ENCODE assay signal across 15 cellular contexts in genomic region chr7:39428221-39428620, GRCh38.
A peak's percentile ranks its signal among the peaks of the same experiment; 100 is the strongest.
DNase-seq lines count a peak whose midpoint lies in the region; ATAC-seq, FAIRE-seq and TF ChIP-seq lines count a peak whose summit lies in the region.
"Had no signal": no experiment of that assay in that cellular context is flagged by ENCODE, and none has a peak within 500 bp of the region (broad histone marks: within the 10 kb centered on the region; RNA-seq: fewer than 3 reads in every experiment).

No MANE protein-coding gene starts in this region.

- no peaks in the 10 kb centered on the region for H3K36me3 ChIP-seq in breast epithelium
- no peaks in the 10 kb centered on the region for H3K36me3 ChIP-seq in astrocyte (ENCODE audit: insufficient read depth, low read length)
- H3K36me3 ChIP-seq in mucosa of descending colon (ENCODE audit: low read depth) = no peaks in the 10 kb centered on the region

- FAIRE-seq in astrocyte (lab: Jason Lieb, UNC) = peak; percentile 71

- no peaks in the 10 kb centered on the region for H3K79me2 ChIP-seq in astrocyte (ENCODE audit: insufficient read depth, low read length)

- TF ChIP-seq POLR2A in breast epithelium (IDR thresholded peaks at IDR 0.05) = no peak

- TF ChIP-seq CTCF in MCF 10A (IDR thresholded peaks at IDR 0.05; ENCODE audit: unreplicated experiment) (no peak), breast epithelium (IDR thresholded peaks at IDR 0.05) (no peak), astrocyte (IDR thresholded peaks at IDR 0.05; ENCODE audit: insufficient read depth, low read depth, low read length) (no peak), mucosa of descending colon (IDR thresholded peaks at IDR 0.05) (no peak)

- H3K4me3 Mint-ChIP-seq in MCF 10A (ENCODE audit: unreplicated experiment) = no peak overlapping the region
- no peak overlapping the region for H3K4me3 Mint-ChIP-seq in astrocyte (ENCODE audit: unreplicated experiment)
- H3K4me3 Mint-ChIP-seq: activated naive CD8-positive, alpha-beta T cell treated with anti-CD3 and anti-CD28 coated beads, Interleukin-2, amount 10 ng/mL, durations not matched to agents 7 days and 5 days had no signal

- CTCF ChIA-PET in MCF 10A (lab: Yijun Ruan, JAX) = no interaction called here

- no peaks in the 10 kb centered on the region for H3K9me3 Mint-ChIP-seq in MCF 10A (ENCODE audit: unreplicated experiment)
- no peaks in the 10 kb centered on the region for H3K9me3 Mint-ChIP-seq in astrocyte (ENCODE audit: unreplicated experiment)

- BruUV-seq in MCF 10A (replicated peaks; lab: Mats Ljungman, UMichigan) = no TSS peak

- POLR2A ChIA-PET in MCF 10A (lab: Yijun Ruan, JAX) = no interaction called here

- no peak overlapping the region for H3K27ac ChIP-seq in breast epithelium
- no peak overlapping the region for H3K27ac ChIP-seq in astrocyte (ENCODE audit: low read depth, low read length)
- H3K27ac ChIP-seq: 22Rv1, dorsolateral prefrontal cortex had no signal

- H3K4me3 ChIP-seq in breast epithelium = no peak overlapping the region
- no peak overlapping the region for H3K4me3 ChIP-seq in astrocyte (ENCODE audit: insufficient read depth, low read depth, low read length)
- H3K4me3 ChIP-seq in mucosa of descending colon = no peak overlapping the region
- H3K4me3 ChIP-seq: dorsolateral prefrontal cortex had no signal

- DNase-seq in MCF 10A (ENCODE audit: unreplicated experiment) (peak; percentile 40), breast epithelium (ENCODE audit: low spot score in 2 of 2) (no peak), astrocyte (ENCODE audit: low read depth) (peak; percentile 67), foreskin melanocyte (peak; percentile 81), mucosa of descending colon (no peak), NCI-H345 (lab: John Stamatoyannopoulos, UW) (no peak)
- DNase-seq: activated CD4-positive, CD25-positive, alpha-beta regulatory T cell; activated naive CD8-positive, alpha-beta T cell treated with anti-CD3 and anti-CD28 coated beads, Interleukin-2, amount 10 ng/mL, durations not matched to agents 7 days and 5 days; dorsolateral prefrontal cortex; hippocampal formation; NCI-H2029 treated with DMSO at 0.1 percent for 48 hours; occipital lobe had no signal

- H4K20me1 ChIP-seq in astrocyte (ENCODE audit: insufficient read depth, low read length) = no peaks in the 10 kb centered on the region

- H3K36me3 Mint-ChIP-seq in MCF 10A (ENCODE audit: insufficient read depth, unreplicated experiment) = no peaks in the 10 kb centered on the region
- no peaks in the 10 kb centered on the region for H3K36me3 Mint-ChIP-seq in astrocyte (ENCODE audit: low read depth, unreplicated experiment)
- H3K36me3 Mint-ChIP-seq: activated naive CD8-positive, alpha-beta T cell treated with anti-CD3 and anti-CD28 coated beads, Interleukin-2, amount 10 ng/mL, durations not matched to agents 7 days and 5 days had no signal

- no peaks in the 10 kb centered on the region for H3K27me3 ChIP-seq in breast epithelium
- H3K27me3 ChIP-seq in astrocyte (ENCODE audit: insufficient read depth, low read length) = no peaks in the 10 kb centered on the region
- H3K27me3 ChIP-seq: dorsolateral prefrontal cortex had no signal

- H3K4me1 ChIP-seq in breast epithelium = no peaks in the 10 kb centered on the region
- H3K4me1 ChIP-seq in astrocyte (ENCODE audit: insufficient read depth, low read length) = peaks cover 3% of the 10 kb centered on the region
- H3K4me1 ChIP-seq in mucosa of descending colon (ENCODE audit: low read depth) = no peaks in the 10 kb centered on the region

- no peak overlapping the region for H3K9ac ChIP-seq in astrocyte (ENCODE audit: low read length)

- no peak overlapping the region for H2AFZ ChIP-seq in astrocyte (ENCODE audit: low read depth, low read length)

- ATAC-seq in mucosa of descending colon = no peak
- no peak for ATAC-seq in HG02970 (IDR thresholded peaks at IDR 0.05; ENCODE audit: low FRiP score, unreplicated experiment)
- no peak for ATAC-seq in GM19455 (IDR thresholded peaks at IDR 0.05; ENCODE audit: unreplicated experiment)

- H3K27me3 Mint-ChIP-seq in MCF 10A (ENCODE audit: insufficient read depth, unreplicated experiment) = peaks cover 40% of the 10 kb centered on the region
- H3K27me3 Mint-ChIP-seq in astrocyte (ENCODE audit: low read depth, unreplicated experiment) = no peaks in the 10 kb centered on the region

- no peak overlapping the region for H3K4me2 ChIP-seq in astrocyte (ENCODE audit: low read length)

- H3K4me1 Mint-ChIP-seq in MCF 10A (ENCODE audit: insufficient read depth, unreplicated experiment) (peaks cover 7% of the 10 kb centered on the region), astrocyte (ENCODE audit: low read depth, unreplicated experiment) (peaks cover 31% of the 10 kb centered on the region)
- H3K4me1 Mint-ChIP-seq: activated naive CD8-positive, alpha-beta T cell treated with anti-CD3 and anti-CD28 coated beads, Interleukin-2, amount 10 ng/mL, durations not matched to agents 7 days and 5 days had no signal

- H3K27ac Mint-ChIP-seq in MCF 10A (ENCODE audit: low read depth, unreplicated experiment) = no peak overlapping the region
- H3K27ac Mint-ChIP-seq in astrocyte (ENCODE audit: unreplicated experiment) = peak overlapping the region; percentile 0
- H3K27ac Mint-ChIP-seq: activated naive CD8-positive, alpha-beta T cell treated with anti-CD3 and anti-CD28 coated beads, Interleukin-2, amount 10 ng/mL, durations not matched to agents 7 days and 5 days had no signal

- H3K9me3 ChIP-seq in breast epithelium (no peaks in the 10 kb centered on the region), astrocyte (ENCODE audit: insufficient read depth, low read depth, low read length) (no peaks in the 10 kb centered on the region), mucosa of descending colon (no peaks in the 10 kb centered on the region)

- intact Hi-C loops in MCF 10A (cut with micrococcal nuclease) (no loop called here), breast epithelium (cut with DNase I; ENCODE audit: low total_unique reads) (no loop called here), mucosa of descending colon (cut with DNase I, micrococcal nuclease) (no loop called here)

Comparison
In these comparisons a context has a peak if more than half of its experiments do, and no peak if none do; other contexts are left out.
1. DNase-seq: peak in MCF 10A (single experiment), astrocyte (single experiment) and foreskin melanocyte (single experiment); none in breast epithelium (0 of 2), mucosa of descending colon (0 of 3) and NCI-H345 (single experiment).